16 cellular contexts compared by ENCODE assay signal in genomic region chr9:91884746-91885687, GRCh38.
DNase-seq lines count a peak whose midpoint lies in the region; ATAC-seq and TF ChIP-seq lines count a peak whose summit lies in the region.
"Had no signal": no experiment of that assay in that cellular context is flagged by ENCODE, and none has a peak within 500 bp of the region (broad histone marks: within the 10 kb centered on the region; RNA-seq: fewer than 3 reads in every experiment).

No MANE protein-coding gene starts in this region.

- no peak for TF ChIP-seq POLR2A in transverse colon (IDR thresholded peaks at IDR 0.05)

- no peaks in the 10 kb centered on the region for H3K9me3 ChIP-seq in transverse colon

- peaks cover 51% of the 10 kb centered on the region for H3K4me1 Mint-ChIP-seq in mesothelial cell of epicardium
- H3K4me1 Mint-ChIP-seq: activated CD4-positive, alpha-beta T cell treated with anti-CD3 and anti-CD28 coated beads, Interleukin-2, amount 10 ng/mL, durations not matched to agents 7 days and 5 days; immature natural killer cell had no signal

- TF ChIP-seq CTCF in fibroblast of mammary gland (conservative IDR thresholded peaks at IDR 0.05; ENCODE audit: control insufficient read depth, insufficient read depth, low read depth, low read length) (no peak), mesothelial cell of epicardium (IDR thresholded peaks at IDR 0.05; ENCODE audit: unreplicated experiment) (no peak), transverse colon (IDR thresholded peaks at IDR 0.05) (no peak)

- H3K27ac ChIP-seq in transverse colon, result peak overlapping the region in 3 of 4 donors; percentile 3 to 31 (median 25)
- H3K27ac ChIP-seq: C4-2B, coronary artery had no signal

- H3K27ac Mint-ChIP-seq in mesothelial cell of epicardium, result peak overlapping the region; percentile 62
- H3K27ac Mint-ChIP-seq: activated CD4-positive, alpha-beta T cell treated with anti-CD3 and anti-CD28 coated beads, Interleukin-2, amount 10 ng/mL, durations not matched to agents 7 days and 5 days; activated T-cell treated with anti-CD3 and anti-CD28 coated beads, Interleukin-2, amount 50 U/mL, for 72 hours; immature natural killer cell had no signal

- no peak for TF ChIP-seq EP300 in transverse colon (IDR thresholded peaks at IDR 0.05; ENCODE audit: low read depth)

- no peak overlapping the region for H3K4me3 Mint-ChIP-seq in mesothelial cell of epicardium
- H3K4me3 Mint-ChIP-seq: activated CD4-positive, alpha-beta T cell treated with anti-CD3 and anti-CD28 coated beads, Interleukin-2, amount 10 ng/mL, durations not matched to agents 7 days and 5 days; activated T-cell treated with anti-CD3 and anti-CD28 coated beads, Interleukin-2, amount 50 U/mL, for 72 hours; immature natural killer cell had no signal

- DNase-seq in M059J (ENCODE audit: low read depth) (peak; percentile 10), fibroblast of mammary gland (ENCODE audit: low read depth) (peak; percentile 38), mesothelial cell of epicardium (ENCODE audit: low spot score in 2 of 2, unreplicated experiment in 2 of 2) (no peak), transverse colon (no peak), SK-N-DZ (ENCODE audit: low spot score) (no peak), putamen (ENCODE audit: low spot score) (no peak)
- no peak for DNase-seq in stimulated activated CD4-positive, alpha-beta T cell treated with anti-CD3 and anti-CD28 coated beads, Interleukin-12 subunit alpha, Interleukin-12 subunit beta, amount 100 ng/mL, for 4 hours
- DNase-seq: activated CD4-positive, alpha-beta T cell treated with anti-CD3 and anti-CD28 coated beads, Interleukin-2, amount 10 ng/mL, durations not matched to agents 7 days and 5 days; activated T-cell treated with anti-CD3 and anti-CD28 coated beads, Interleukin-2, amount 50 U/mL, for 72 hours; DMS79 treated with DMSO at 0.1 percent for 48 hours; immature natural killer cell; stimulated activated CD4-positive, alpha-beta T cell treated with anti-CD3 and anti-CD28 coated beads, Interleukin-4, amount 100 ng/mL, for 1 hour; T1000 had no signal

- H3K36me3 Mint-ChIP-seq in mesothelial cell of epicardium, result peaks cover 13% of the 10 kb centered on the region
- H3K36me3 Mint-ChIP-seq: immature natural killer cell had no signal

- no peak overlapping the region for H3K4me3 ChIP-seq in fibroblast of mammary gland (ENCODE audit: control insufficient read depth, low read depth, low read length)
- H3K4me3 ChIP-seq in transverse colon, result no peak overlapping the region
- H3K4me3 ChIP-seq: coronary artery had no signal

- no peaks in the 10 kb centered on the region for H3K9me3 Mint-ChIP-seq in mesothelial cell of epicardium
- H3K9me3 Mint-ChIP-seq: activated CD4-positive, alpha-beta T cell treated with anti-CD3 and anti-CD28 coated beads, Interleukin-2, amount 10 ng/mL, durations not matched to agents 7 days and 5 days; activated T-cell treated with anti-CD3 and anti-CD28 coated beads, Interleukin-2, amount 50 U/mL, for 72 hours had no signal

- H3K27me3 ChIP-seq in transverse colon, result no peaks in the 10 kb centered on the region

- peaks cover 12 to 29% (median 23%) of the 10 kb centered on the region in 4 donors for H3K4me1 ChIP-seq in transverse colon

- in situ Hi-C loops in transverse colon (cut with MboI; ENCODE audit: low pct_ligation_motif_present in 1 of 4, low pct_unique_long_range_greater_than_20kb in 1 of 4, low sequenced_read_pairs in 3 of 4), result no loop called here

- no peaks in the 10 kb centered on the region for H3K36me3 ChIP-seq in transverse colon

- peaks cover 2% of the 10 kb centered on the region for H3K27me3 Mint-ChIP-seq in mesothelial cell of epicardium (ENCODE audit: low read depth)

- no peak for ATAC-seq in HG03469 (IDR thresholded peaks at IDR 0.05; ENCODE audit: unreplicated experiment)
- ATAC-seq: activated T-cell treated with anti-CD3 and anti-CD28 coated beads, Interleukin-2, amount 50 U/mL, for 72 hours had no signal

- intact Hi-C loops in transverse colon (cut with DNase I; ENCODE audit: low total_unique reads), result no loop called here

- 57 to 67% methylated on average over 9 to 12 of the region's 12 CpGs for WGBS in transverse colon (ENCODE audit: low coverage in 1 of 2), 2 donors

Comparison
In these comparisons a context has a peak if more than half of its experiments do, and no peak if none do; other contexts are left out.
1. DNase-seq: peak in M059J (single experiment) and fibroblast of mammary gland (single experiment); none in mesothelial cell of epicardium (0 of 2), transverse colon (single experiment), stimulated activated CD4-positive, alpha-beta T cell treated with anti-CD3 and anti-CD28 coated beads, Interleukin-12 subunit alpha, Interleukin-12 subunit beta, amount 100 ng/mL, for 4 hours (single experiment), SK-N-DZ (single experiment) and putamen (single experiment).